ENCODE assay signal across 19 cellular contexts in the genomic region with DNA sequence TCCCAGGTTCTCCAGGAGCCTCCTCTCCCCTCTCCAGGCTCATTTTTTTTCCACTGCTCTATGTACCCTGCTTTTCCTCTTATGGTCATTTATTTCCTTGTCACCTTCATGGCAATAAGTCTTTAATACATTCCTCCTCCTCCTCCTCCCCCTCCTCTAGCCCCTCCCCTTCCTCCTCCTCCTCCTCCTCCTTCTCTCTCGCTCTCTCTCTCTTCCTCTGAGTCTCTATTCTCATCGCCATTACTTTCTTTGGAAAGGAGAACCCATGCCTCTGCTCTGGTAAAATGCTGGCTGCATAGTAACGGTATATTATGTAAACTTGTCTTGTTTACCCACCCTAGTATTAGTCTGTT. TPM values are rescaled to one million over a fixed set of nuclear protein-coding genes. Genes with fewer than 3 reads are reported as not detected.
A peak's percentile ranks its signal among the peaks of the same experiment; 100 is the strongest.
DNase-seq lines count a peak whose midpoint lies in the region; ATAC-seq, FAIRE-seq and TF ChIP-seq lines count a peak whose summit lies in the region.
"Had no signal": no experiment of that assay in that cellular context is flagged by ENCODE, and none has a peak within 500 bp of the region (broad histone marks: within the 10 kb centered on the region; RNA-seq: fewer than 3 reads in every experiment).

No MANE protein-coding gene starts in this region.

- peak overlapping the region; percentile 42 for H2AFZ ChIP-seq in neural progenitor cell (replicated peaks)

- peak in 1 of 2 experiments; percentile 33; a peak in 1 of 6 replicates for ATAC-seq in A549
- peak; percentile 15 for ATAC-seq in left lung
- ATAC-seq in T-helper 17 cell = no peak
- ATAC-seq in GM19463 (IDR thresholded peaks at IDR 0.05; ENCODE audit: unreplicated experiment) = no peak
- ATAC-seq: HCT116 had no signal

- H3K4me1 Mint-ChIP-seq in neural progenitor cell (no peaks in the 10 kb centered on the region), T-helper 17 cell (no peaks in the 10 kb centered on the region)
- H3K4me1 Mint-ChIP-seq: CD4-positive, alpha-beta memory T cell had no signal

- H3K27ac Mint-ChIP-seq in neural progenitor cell (no peak overlapping the region), T-helper 17 cell (no peak overlapping the region)
- H3K27ac Mint-ChIP-seq: B cell; CD4-positive, alpha-beta memory T cell had no signal

- H3K27me3 ChIP-seq in left lung = no peaks in the 10 kb centered on the region
- no peaks in the 10 kb centered on the region for H3K27me3 ChIP-seq in neural progenitor cell

- WGBS in A549 (ENCODE audit: missing lambda C conversion rate) = 38% methylated on average over 2 of the region's 3 CpGs

- TF ChIP-seq RAD21 in A549 (conservative IDR thresholded peaks at IDR 0.05 in 1 of 2, IDR thresholded peaks at IDR 0.05 in 1 of 2) = no peak

- no peaks in the 10 kb centered on the region for H3K27me3 Mint-ChIP-seq in neural progenitor cell (ENCODE audit: insufficient read depth, low read depth)
- no peaks in the 10 kb centered on the region for H3K27me3 Mint-ChIP-seq in T-helper 17 cell
- H3K27me3 Mint-ChIP-seq: B cell; CD4-positive, alpha-beta memory T cell had no signal

- H3K4me3 ChIP-seq in A549 = no peak overlapping the region
- H3K4me3 ChIP-seq in left lung = no peak overlapping the region
- H3K4me3 ChIP-seq in neural progenitor cell = no peak overlapping the region

- no peak for FAIRE-seq in A549 (lab: Jason Lieb, UNC)
- FAIRE-seq: GM19239, H54 had no signal

- no peaks in the 10 kb centered on the region for H3F3A ChIP-seq in neural progenitor cell (ENCODE audit: low read depth)

- H3K4me3 Mint-ChIP-seq in neural progenitor cell = no peak overlapping the region
- no peak overlapping the region for H3K4me3 Mint-ChIP-seq in T-helper 17 cell
- H3K4me3 Mint-ChIP-seq: B cell; CD4-positive, alpha-beta memory T cell had no signal

- no peak overlapping the region for H3K9ac ChIP-seq in neural progenitor cell

- H3K4me2 ChIP-seq in A549 (peak overlapping the region; percentile 4; the same call in 1 of the 3 replicates), neural progenitor cell (no peak overlapping the region)

- H4K20me1 ChIP-seq in neural progenitor cell (ENCODE audit: low read depth) = no peaks in the 10 kb centered on the region

- TF ChIP-seq POLR2A in A549 (IDR thresholded peaks at IDR 0.05; ENCODE audit: low read length) = no peak

- H3K9me3 ChIP-seq in A549 (no peaks in the 10 kb centered on the region), left lung (no peaks in the 10 kb centered on the region), neural progenitor cell (ENCODE audit: low read depth) (no peaks in the 10 kb centered on the region), T-helper 17 cell (ENCODE audit: control insufficient read depth, low read length, poor library complexity, severe bottlenecking) (no peaks in the 10 kb centered on the region)

- POLR2A ChIA-PET in A549 (lab: Yijun Ruan, JAX) = no interaction called here

- no peaks in the 10 kb centered on the region for H3K36me3 ChIP-seq in left lung
- no peaks in the 10 kb centered on the region for H3K36me3 ChIP-seq in neural progenitor cell

- peaks cover 7% of the 10 kb centered on the region; the same call in 1 of the 3 replicates for H3K4me1 ChIP-seq in A549
- H3K4me1 ChIP-seq in left lung = peaks cover 0 to 7% of the 10 kb centered on the region in 2 donors
- no peaks in the 10 kb centered on the region for H3K4me1 ChIP-seq in neural progenitor cell

- no peaks in the 10 kb centered on the region for H3K79me2 ChIP-seq in neural progenitor cell (ENCODE audit: low read depth)

- CTCF ChIA-PET in A549 (lab: Yijun Ruan, JAX) = no interaction called here

- DNase-seq in A549 (ENCODE audit: low read depth in 1 of 2, low spot score in 1 of 2) (no peak), RPMI7951 (ENCODE audit: low read depth) (peak; percentile 42), left lung (no peak), neural progenitor cell (ENCODE audit: low spot score) (no peak), T-helper 17 cell (no peak), cardiac septum (ENCODE audit: low spot score) (no peak), GM19240 (ENCODE audit: insufficient read length, low spot score) (no peak)
- DNase-seq: 8988T; ACHN; C1 segment of cervical spinal cord; CD4-positive, alpha-beta memory T cell; DND-41; GF-D8; IMR-90 had no signal

- TF ChIP-seq EP300 in A549 (IDR thresholded peaks at IDR 0.05) = no peak

- no peak for TF ChIP-seq CTCF in A549 (IDR thresholded peaks at IDR 0.05)
- TF ChIP-seq CTCF in left lung (IDR thresholded peaks at IDR 0.05) = no peak
- no peak for TF ChIP-seq CTCF in neural progenitor cell (IDR thresholded peaks at IDR 0.05)

- H3K9me3 Mint-ChIP-seq in neural progenitor cell = no peaks in the 10 kb centered on the region

- H3K36me3 Mint-ChIP-seq in neural progenitor cell (no peaks in the 10 kb centered on the region), T-helper 17 cell (ENCODE audit: low read depth) (no peaks in the 10 kb centered on the region)
- H3K36me3 Mint-ChIP-seq: CD4-positive, alpha-beta memory T cell had no signal

- intact Hi-C loops in left lung (cut with DNase I) = no loop called here
- intact Hi-C loops in cardiac septum (cut with DNase I) = no loop called here

- H3K27ac ChIP-seq in A549 = no peak overlapping the region
- H3K27ac ChIP-seq in left lung = no peak overlapping the region
- no peak overlapping the region for H3K27ac ChIP-seq in neural progenitor cell

TF ChIP-seq in A549, 52 proteins besides CTCF, POLR2A, EP300 and RAD21 (continues in another document):
- TF ChIP-seq, protein P1, sequence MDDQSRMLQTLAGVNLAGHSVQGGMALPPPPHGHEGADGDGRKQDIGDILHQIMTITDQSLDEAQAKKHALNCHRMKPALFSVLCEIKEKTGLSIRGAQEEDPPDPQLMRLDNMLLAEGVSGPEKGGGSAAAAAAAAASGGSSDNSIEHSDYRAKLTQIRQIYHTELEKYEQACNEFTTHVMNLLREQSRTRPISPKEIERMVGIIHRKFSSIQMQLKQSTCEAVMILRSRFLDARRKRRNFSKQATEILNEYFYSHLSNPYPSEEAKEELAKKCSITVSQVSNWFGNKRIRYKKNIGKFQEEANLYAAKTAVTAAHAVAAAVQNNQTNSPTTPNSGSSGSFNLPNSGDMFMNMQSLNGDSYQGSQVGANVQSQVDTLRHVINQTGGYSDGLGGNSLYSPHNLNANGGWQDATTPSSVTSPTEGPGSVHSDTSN (IDR thresholded peaks at IDR 0.05) = no peak
- TF ChIP-seq FOSB (CRISPR knock-in tag; IDR thresholded peaks at IDR 0.05) (no peak), ZNF302 (CRISPR knock-in tag; IDR thresholded peaks at IDR 0.05) (no peak), POLR2AphosphoS2 (conservative IDR thresholded peaks at IDR 0.05; ENCODE audit: low read length) (no peak), KDM5A (IDR thresholded peaks at IDR 0.05) (no peak), RARB (CRISPR knock-in tag; IDR thresholded peaks at IDR 0.05) (no peak), CBX2 (IDR thresholded peaks at IDR 0.05; ENCODE audit: borderline replicate concordance, low read depth) (no peak), ZFP36 (IDR thresholded peaks at IDR 0.05; ENCODE audit: borderline replicate concordance, partially characterized antibody) (no peak), HEYL (CRISPR knock-in tag; IDR thresholded peaks at IDR 0.05) (no peak), SREBF2 (IDR thresholded peaks at IDR 0.05) (no peak), RNF2 (IDR thresholded peaks at IDR 0.05; ENCODE audit: borderline replicate concordance, low read depth) (no peak), KDM1A (IDR thresholded peaks at IDR 0.05; ENCODE audit: low read depth) (no peak), CEBPB (IDR thresholded peaks at IDR 0.05) (no peak), ZC3H11A (IDR thresholded peaks at IDR 0.05) (no peak), HOXB13 (CRISPR knock-in tag; IDR thresholded peaks at IDR 0.05; ENCODE audit: low read depth) (no peak), FOSL2 (IDR thresholded peaks at IDR 0.05) (no peak), FOSL2 (CRISPR knock-in tag; IDR thresholded peaks at IDR 0.05) (no peak)
- TF ChIP-seq, protein P2, sequence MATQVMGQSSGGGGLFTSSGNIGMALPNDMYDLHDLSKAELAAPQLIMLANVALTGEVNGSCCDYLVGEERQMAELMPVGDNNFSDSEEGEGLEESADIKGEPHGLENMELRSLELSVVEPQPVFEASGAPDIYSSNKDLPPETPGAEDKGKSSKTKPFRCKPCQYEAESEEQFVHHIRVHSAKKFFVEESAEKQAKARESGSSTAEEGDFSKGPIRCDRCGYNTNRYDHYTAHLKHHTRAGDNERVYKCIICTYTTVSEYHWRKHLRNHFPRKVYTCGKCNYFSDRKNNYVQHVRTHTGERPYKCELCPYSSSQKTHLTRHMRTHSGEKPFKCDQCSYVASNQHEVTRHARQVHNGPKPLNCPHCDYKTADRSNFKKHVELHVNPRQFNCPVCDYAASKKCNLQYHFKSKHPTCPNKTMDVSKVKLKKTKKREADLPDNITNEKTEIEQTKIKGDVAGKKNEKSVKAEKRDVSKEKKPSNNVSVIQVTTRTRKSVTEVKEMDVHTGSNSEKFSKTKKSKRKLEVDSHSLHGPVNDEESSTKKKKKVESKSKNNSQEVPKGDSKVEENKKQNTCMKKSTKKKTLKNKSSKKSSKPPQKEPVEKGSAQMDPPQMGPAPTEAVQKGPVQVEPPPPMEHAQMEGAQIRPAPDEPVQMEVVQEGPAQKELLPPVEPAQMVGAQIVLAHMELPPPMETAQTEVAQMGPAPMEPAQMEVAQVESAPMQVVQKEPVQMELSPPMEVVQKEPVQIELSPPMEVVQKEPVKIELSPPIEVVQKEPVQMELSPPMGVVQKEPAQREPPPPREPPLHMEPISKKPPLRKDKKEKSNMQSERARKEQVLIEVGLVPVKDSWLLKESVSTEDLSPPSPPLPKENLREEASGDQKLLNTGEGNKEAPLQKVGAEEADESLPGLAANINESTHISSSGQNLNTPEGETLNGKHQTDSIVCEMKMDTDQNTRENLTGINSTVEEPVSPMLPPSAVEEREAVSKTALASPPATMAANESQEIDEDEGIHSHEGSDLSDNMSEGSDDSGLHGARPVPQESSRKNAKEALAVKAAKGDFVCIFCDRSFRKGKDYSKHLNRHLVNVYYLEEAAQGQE (IDR thresholded peaks at IDR 0.05) = no peak
- TF ChIP-seq, protein P3, sequence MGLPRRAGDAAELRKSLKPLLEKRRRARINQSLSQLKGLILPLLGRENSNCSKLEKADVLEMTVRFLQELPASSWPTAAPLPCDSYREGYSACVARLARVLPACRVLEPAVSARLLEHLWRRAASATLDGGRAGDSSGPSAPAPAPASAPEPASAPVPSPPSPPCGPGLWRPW (IDR thresholded peaks at IDR 0.05) = no peak

RNA-seq across cellular contexts. Expression of a gene that starts 35.7 kb away (rescaled TPM):
- polyA plus RNA-seq in A549 (2011; rRNA removed) (10.6 and 12.1 TPM in 2 replicates), A549 (2017; fragmentation: RNase III; extraction: RNeasy Plus Mini Kit Qiagen cat#74134 plus additional on column Dnase treatment) (1.6 to 2.5 TPM (median 1.7 TPM) in 3 replicates)
- polyA plus RNA-seq in A549 (2012; cell fraction: cytosol; rRNA removed) = 2.7 and 2.9 TPM in 2 replicates
- 1.8 and 3.3 TPM in 2 replicates for polyA plus RNA-seq in A549 (2012; cell fraction: nucleus; rRNA removed)
- polyA minus RNA-seq in A549 (2011; rRNA and poly(A)+ RNA removed) = 17.7 and 20.0 TPM in 2 replicates
- total RNA-seq in RPMI7951 (2014; rRNA removed; shearing (Covaris generic)) = 12.5 and 16.0 TPM in 2 replicates
- total RNA-seq in left lung (10 to 100 TPM; 25.9 to 30.2 TPM), neural progenitor cell (ENCODE audit: low replicate concordance) (2.2 and 2.6 TPM in 2 replicates), T-helper 17 cell (1 to 10 TPM in 1 of 2 donors, not detected in 1; 7.0 TPM), cardiac septum (60.1 TPM)
- total RNA-seq: CD4-positive, alpha-beta memory T cell had no signal
